8 cellular contexts compared by ENCODE assay signal in the genomic region with DNA sequence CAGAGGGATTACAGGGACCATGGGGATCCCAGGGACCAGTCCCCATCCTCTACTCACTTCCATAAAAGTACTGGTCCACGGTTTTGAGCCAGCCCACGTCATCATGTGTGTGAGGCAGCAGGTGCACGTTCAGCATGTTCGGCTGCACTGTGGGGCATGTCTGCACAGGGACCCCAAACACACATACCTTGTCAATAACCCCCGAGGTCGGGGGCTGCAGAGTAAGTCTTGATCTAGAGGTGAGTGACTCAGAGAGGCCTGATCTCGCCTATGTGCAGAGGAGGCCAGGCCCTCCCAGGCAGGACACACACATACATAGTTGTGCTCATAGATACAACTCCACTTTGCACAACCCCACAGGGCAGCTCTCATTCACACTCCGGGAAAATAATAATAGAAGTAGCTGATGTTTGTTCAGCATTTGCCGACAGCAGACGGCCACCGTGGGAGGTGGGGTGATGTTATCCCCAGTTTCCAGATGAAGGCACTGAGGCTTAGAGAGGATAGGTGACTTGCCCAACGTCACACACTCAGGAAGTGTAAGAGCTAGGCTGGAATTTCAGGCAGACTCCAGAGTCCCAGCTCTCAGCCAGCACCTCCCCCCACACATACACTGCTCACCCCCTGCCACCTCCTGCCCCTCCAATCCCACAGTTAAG. TPM values are rescaled to one million over a fixed set of nuclear protein-coding genes. Genes with fewer than 3 reads are reported as not detected.
DNase-seq lines count a peak whose midpoint lies in the region; ATAC-seq and TF ChIP-seq lines count a peak whose summit lies in the region.

No MANE protein-coding gene starts in this region.

- no peak for TF ChIP-seq POLR2A in prostate gland (IDR thresholded peaks at IDR 0.05)

- in situ Hi-C loops in GM13977 (cut with MboI; ENCODE audit: low pct_unique_long_range_greater_than_20kb, low sequenced_read_pairs, unreplicated experiment) = no loop called here

- H3K27me3 ChIP-seq in RWPE2 (ENCODE audit: insufficient read depth, poor library complexity, severe bottlenecking) (no peaks in the 10 kb centered on the region), esophagus (ENCODE audit: control insufficient read depth in 1 of 2, insufficient read depth in 2 of 2, low read length in 2 of 2) (no peaks in the 10 kb centered on the region), prostate gland (replicated peaks; ENCODE audit: insufficient read depth) (no peaks in the 10 kb centered on the region)

- no peak overlapping the region for H3K27ac ChIP-seq in RWPE2 (ENCODE audit: poor library complexity, severe bottlenecking)
- H3K27ac ChIP-seq in esophagus (ENCODE audit: low read depth in 2 of 2, low read length in 1 of 2) = peak overlapping the region in 1 of 2 donors; percentile 74
- no peak overlapping the region for H3K27ac ChIP-seq in prostate gland

- H3K9me3 ChIP-seq in RWPE2 (ENCODE audit: severe bottlenecking) (no peaks in the 10 kb centered on the region), esophagus (ENCODE audit: control insufficient read depth in 2 of 2, insufficient read depth in 1 of 2, low read depth in 1 of 2, low read length in 1 of 2) (no peaks in the 10 kb centered on the region), prostate gland (no peaks in the 10 kb centered on the region)

- intact Hi-C loops in prostate gland (cut with DNase I) = loop anchor here (5.0 kb wide), 1 partner anchor 53 kb away; a partner anchor contains a TSS
- intact Hi-C loops in sciatic nerve (cut with DNase I) = no loop called here

- TF ChIP-seq CTCF in GM13977 (IDR thresholded peaks at IDR 0.05; ENCODE audit: extremely low read depth, insufficient read depth, missing control alignments) (no peak), RWPE2 (IDR thresholded peaks at IDR 0.05; ENCODE audit: poor library complexity, severe bottlenecking) (no peak), prostate gland (IDR thresholded peaks at IDR 0.05) (no peak)

- H3K4me1 ChIP-seq in RWPE2 (ENCODE audit: insufficient read depth, poor library complexity, severe bottlenecking) = no peaks in the 10 kb centered on the region
- peaks cover 21 to 25% of the 10 kb centered on the region in 2 donors for H3K4me1 ChIP-seq in esophagus (ENCODE audit: control insufficient read depth in 2 of 2, insufficient read depth in 2 of 2, low read length in 1 of 2)
- H3K4me1 ChIP-seq in prostate gland (replicated peaks) = peaks cover 21% of the 10 kb centered on the region

- peak; percentile 57 for DNase-seq in GM13977 (ENCODE audit: low spot score)
- DNase-seq in RWPE2 (ENCODE audit: low spot score) = no peak
- DNase-seq in prostate gland (ENCODE audit: low spot score) = no peak
- DNase-seq in NCI-H524 (lab: John Stamatoyannopoulos, UW) = no peak
- DNase-seq in sciatic nerve (ENCODE audit: low spot score) = no peak
- DNase-seq in NCI-H2029 (lab: John Stamatoyannopoulos, UW) = no peak

- ATAC-seq in RWPE2 (ENCODE audit: low read depth) (no peak; the same call in 1 of the 3 replicates), GM19351 (IDR thresholded peaks at IDR 0.05; ENCODE audit: unreplicated experiment) (no peak), sciatic nerve (no peak)

- 33 to 37% methylated on average over 12 of the region's 12 CpGs for WGBS in esophagus, 2 donors
- 35% methylated on average over 12 of the region's 12 CpGs for WGBS in prostate gland

- H3K36me3 ChIP-seq in RWPE2 (ENCODE audit: low read depth) = peaks cover 25% of the 10 kb centered on the region
- H3K36me3 ChIP-seq in esophagus (ENCODE audit: control insufficient read depth in 2 of 2, insufficient read depth in 2 of 2, low read length in 1 of 2) = peaks cover 0 to 22% of the 10 kb centered on the region in 2 donors
- H3K36me3 ChIP-seq in prostate gland = no peaks in the 10 kb centered on the region

- peak overlapping the region; percentile 77 for H3K4me3 ChIP-seq in RWPE2 (ENCODE audit: severe bottlenecking)
- H3K4me3 ChIP-seq in esophagus (ENCODE audit: low read depth in 1 of 2, low read length in 2 of 2) = peak overlapping the region; percentile 88 to 92
- H3K4me3 ChIP-seq in prostate gland = peak overlapping the region; percentile 86 to 87

RNA-seq across cellular contexts. Expression of a gene that starts 0.8 kb away (rescaled TPM):
- 10 to 100 TPM; 22.6 to 26.6 TPM for polyA plus RNA-seq in esophagus
- total RNA-seq in prostate gland (10 to 100 TPM; 60.2 to 91.9 TPM), sciatic nerve (76.4 TPM)

RNA-seq across cellular contexts. Expression of a gene that starts 0.8 kb away (rescaled TPM):
- 10 to 100 TPM in 1 of 2 donors, 1 to 10 TPM in 1; 8.9 to 14.4 TPM for polyA plus RNA-seq in esophagus
- total RNA-seq in prostate gland = 10 to 100 TPM; 14.9 to 16.2 TPM
- 12.3 TPM for total RNA-seq in sciatic nerve

RNA-seq across cellular contexts. Expression of a gene that starts 15.9 kb away (rescaled TPM):
- polyA plus RNA-seq in esophagus = 10 to 100 TPM; 45.5 to 51.3 TPM
- 100 to 1,000 TPM; 140 to 178 TPM for total RNA-seq in prostate gland
- 77.1 TPM for total RNA-seq in sciatic nerve

RNA-seq across cellular contexts. Expression of a gene that starts 22.0 kb away (rescaled TPM):
- polyA plus RNA-seq in esophagus = not detected
- total RNA-seq in prostate gland (not detected), sciatic nerve (not detected)

RNA-seq across cellular contexts. Expression of a gene that starts 30.7 kb away (rescaled TPM):
- 10 to 100 TPM in 1 of 2 donors, 1 to 10 TPM in 1; 5.0 to 12.3 TPM for polyA plus RNA-seq in esophagus
- total RNA-seq in prostate gland = 10 to 100 TPM in 1 of 2 donors, 1 to 10 TPM in 1; 9.1 to 16.9 TPM
- total RNA-seq in sciatic nerve = 3.6 TPM
